In genomic region chr1:150364231-150365003, GRCh38 we compare ENCODE assay signal across 7 cellular contexts. TPM values are rescaled to one million over a fixed set of nuclear protein-coding genes. Genes with fewer than 3 reads are reported as not detected.
DNase-seq lines count a peak whose midpoint lies in the region; ATAC-seq and TF ChIP-seq lines count a peak whose summit lies in the region.

No MANE protein-coding gene starts in this region.

- TF ChIP-seq CTCF in activated CD8-positive, alpha-beta T cell treated with anti-CD3 and anti-CD28 coated beads for 36 hours (IDR thresholded peaks at IDR 0.05) = no peak

- H3K36me3 Mint-ChIP-seq in activated CD8-positive, alpha-beta T cell treated with anti-CD3 and anti-CD28 coated beads for 36 hours (ENCODE audit: low read depth) = peaks cover 31% of the 10 kb centered on the region

- DNase-seq in HK-2 (ENCODE audit: unreplicated experiment) = peak; percentile 82
- DNase-seq in NCI-H82 (lab: John Stamatoyannopoulos, UW) = peak; percentile 93
- DNase-seq in activated CD8-positive, alpha-beta T cell treated with anti-CD3 and anti-CD28 coated beads for 36 hours = peak; percentile 85
- DNase-seq in ecto neural progenitor cell (ENCODE audit: low spot score) = peak; percentile 86
- DNase-seq in lung microvascular endothelial cell (ENCODE audit: low read depth in 2 of 2) = peak; percentile 86 to 91
- peak; percentile 60 to 77 (median 63) for DNase-seq in stimulated activated CD4-positive, alpha-beta T cell treated with anti-CD3 and anti-CD28 coated beads, TNF-alpha, amount 100 ng/mL, for 24 hours (ENCODE audit: low read depth in 3 of 3)

- peak overlapping the region; percentile 83 for H3K4me3 Mint-ChIP-seq in activated CD8-positive, alpha-beta T cell treated with anti-CD3 and anti-CD28 coated beads for 36 hours

- intact Hi-C loops in activated CD8-positive, alpha-beta T cell treated with anti-CD3 and anti-CD28 coated beads for 36 hours (cut with micrococcal nuclease) = loop anchor here (10.0 kb wide), 1 partner anchor 70 kb away; no protein-coding TSS in a partner anchor

- peak overlapping the region; percentile 98 for H3K27ac Mint-ChIP-seq in activated CD8-positive, alpha-beta T cell treated with anti-CD3 and anti-CD28 coated beads for 36 hours

- H3K9me3 Mint-ChIP-seq in activated CD8-positive, alpha-beta T cell treated with anti-CD3 and anti-CD28 coated beads for 36 hours = no peaks in the 10 kb centered on the region

- POLR2A ChIA-PET in activated CD8-positive, alpha-beta T cell treated with anti-CD3 and anti-CD28 coated beads for 36 hours (lab: Charles Lee) = interaction anchor here (0.6 to 2.3 kb wide), 14 partner anchors 10 to 214 kb away, joined by 3 to 9 read pairs (median 3); partner anchors contain the start of genes ANP32E and PRPF3

- no peaks in the 10 kb centered on the region for H3K27me3 Mint-ChIP-seq in activated CD8-positive, alpha-beta T cell treated with anti-CD3 and anti-CD28 coated beads for 36 hours

- CTCF ChIA-PET in activated CD8-positive, alpha-beta T cell treated with anti-CD3 and anti-CD28 coated beads for 36 hours (lab: Charles Lee) = interaction anchor here (0.9 to 1.8 kb wide), 4 partner anchors 11 to 108 kb away, joined by 3 to 4 read pairs (median 3); no protein-coding TSS in a partner anchor

- peaks cover 24% of the 10 kb centered on the region for H3K4me1 Mint-ChIP-seq in activated CD8-positive, alpha-beta T cell treated with anti-CD3 and anti-CD28 coated beads for 36 hours (ENCODE audit: low read depth)

- peak; percentile 1 for ATAC-seq in GM18517 (IDR thresholded peaks at IDR 0.05; ENCODE audit: unreplicated experiment)
- peak; percentile 27 for ATAC-seq in activated CD8-positive, alpha-beta T cell treated with anti-CD3 and anti-CD28 coated beads for 36 hours

RNA-seq across cellular contexts. Expression of gene RPRD2, which starts 0.5 kb away (rescaled TPM):
- 10 to 100 TPM; 17.6 to 19.4 TPM for total RNA-seq in activated CD8-positive, alpha-beta T cell treated with anti-CD3 and anti-CD28 coated beads for 36 hours
- 6.3 and 7.9 TPM in 2 replicates for total RNA-seq in lung microvascular endothelial cell

RNA-seq across cellular contexts. Expression of gene PRPF3, which starts 43.1 kb away (rescaled TPM):
- 10 to 100 TPM; 55.4 to 55.7 TPM for total RNA-seq in activated CD8-positive, alpha-beta T cell treated with anti-CD3 and anti-CD28 coated beads for 36 hours
- total RNA-seq in lung microvascular endothelial cell = 17.9 and 25.2 TPM in 2 replicates

Comparison
In these comparisons a context has a peak if more than half of its experiments do, and no peak if none do; other contexts are left out.
1. Peak in every context shown above with its lines: DNase-seq and ATAC-seq.